1 cellular context compared by ENCODE assay signal in genomic region chr5:150407097-150407720, GRCh38.
TF ChIP-seq lines count a peak whose summit lies in the region.

No MANE protein-coding gene starts in this region.

TF ChIP-seq in K562, 482 proteins besides CTCF, POLR2A, EP300 and RAD21:
- TF ChIP-seq FOXK2 (conservative IDR thresholded peaks at IDR 0.05 in 1 of 2, IDR thresholded peaks at IDR 0.05 in 1 of 2; ENCODE audit: low read depth in 2 of 2) = no peak
